1 cellular context compared by ENCODE assay signal in the genomic region with DNA sequence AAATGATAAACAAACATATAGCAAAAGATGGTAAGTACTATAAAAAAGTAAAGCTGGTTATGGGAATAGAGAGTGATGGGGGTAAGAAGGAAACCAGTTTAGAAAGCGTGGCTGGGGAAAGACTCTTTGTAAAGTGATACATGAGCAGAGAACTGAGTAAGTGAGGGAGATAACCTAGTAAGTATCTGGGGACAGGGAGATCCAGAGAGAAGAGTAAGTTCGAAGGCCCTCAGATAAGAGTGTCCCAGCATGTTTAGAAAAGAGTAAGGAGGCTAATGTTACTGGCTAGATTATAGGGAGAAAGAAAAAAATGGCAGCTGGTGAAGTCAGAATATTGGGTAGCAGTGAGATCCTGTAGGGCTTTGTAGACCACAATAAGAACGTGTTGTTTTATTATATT.
A peak's percentile ranks its signal among the peaks of the same experiment; 100 is the strongest.
TF ChIP-seq lines count a peak whose summit lies in the region.

No MANE protein-coding gene starts in this region.

TF ChIP-seq in K562, 482 proteins besides CTCF, POLR2A, EP300 and RAD21:
- TF ChIP-seq ZNF431 (CRISPR knock-in tag; IDR thresholded peaks at IDR 0.05) (no peak), CBFA2T3 (IDR thresholded peaks at IDR 0.05) (peak; percentile 14; the same call in 1 of the 2 replicates)
- TF ChIP-seq, protein P1, sequence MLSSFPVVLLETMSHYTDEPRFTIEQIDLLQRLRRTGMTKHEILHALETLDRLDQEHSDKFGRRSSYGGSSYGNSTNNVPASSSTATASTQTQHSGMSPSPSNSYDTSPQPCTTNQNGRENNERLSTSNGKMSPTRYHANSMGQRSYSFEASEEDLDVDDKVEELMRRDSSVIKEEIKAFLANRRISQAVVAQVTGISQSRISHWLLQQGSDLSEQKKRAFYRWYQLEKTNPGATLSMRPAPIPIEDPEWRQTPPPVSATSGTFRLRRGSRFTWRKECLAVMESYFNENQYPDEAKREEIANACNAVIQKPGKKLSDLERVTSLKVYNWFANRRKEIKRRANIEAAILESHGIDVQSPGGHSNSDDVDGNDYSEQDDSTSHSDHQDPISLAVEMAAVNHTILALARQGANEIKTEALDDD (IDR thresholded peaks at IDR 0.05): peak; percentile 84
